In the genomic region with DNA sequence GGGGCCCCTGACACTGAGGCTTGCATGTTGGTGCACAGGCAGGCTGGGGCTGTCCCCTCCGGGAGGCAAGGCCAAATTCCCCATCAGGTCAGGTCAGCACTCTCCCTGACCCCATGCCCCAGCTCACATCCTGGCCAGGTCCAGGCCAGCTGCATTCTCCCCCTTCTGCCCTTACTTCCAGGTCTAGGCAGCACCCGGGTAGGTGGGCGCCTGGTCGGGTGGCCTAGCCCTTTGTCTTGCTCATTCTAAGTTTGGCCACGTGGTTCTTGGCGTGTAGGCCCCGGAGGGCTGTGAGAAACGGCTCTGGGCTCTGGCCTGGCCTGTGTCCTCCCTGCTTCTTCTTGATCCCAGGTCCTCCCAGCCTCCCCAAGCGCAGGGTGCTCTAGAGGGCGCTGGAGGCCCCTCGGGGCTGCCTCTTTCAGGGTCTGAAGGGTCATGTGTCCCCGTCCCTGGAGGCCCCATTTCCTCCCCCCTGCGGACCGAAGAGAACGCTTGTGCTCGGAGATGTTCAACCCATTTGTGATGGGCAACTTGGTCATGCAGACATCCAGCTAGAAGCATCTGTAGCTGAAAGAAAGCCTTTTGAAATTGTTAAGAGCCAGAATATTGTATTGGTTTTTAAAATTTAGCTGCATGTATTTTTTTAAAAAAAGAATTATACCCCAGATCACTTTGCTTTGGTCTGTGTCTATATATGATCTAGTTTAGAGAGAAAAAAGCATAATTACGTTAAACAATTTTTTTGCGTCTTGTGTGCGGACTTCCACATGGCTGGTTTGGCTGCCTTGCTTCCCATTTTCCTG, we compare ENCODE assay signal across 8 cellular contexts. TPM values are rescaled to one million over a fixed set of nuclear protein-coding genes. Genes with fewer than 3 reads are reported as not detected.
A peak's percentile ranks its signal among the peaks of the same experiment; 100 is the strongest.
DNase-seq lines count a peak whose midpoint lies in the region; ATAC-seq, FAIRE-seq and TF ChIP-seq lines count a peak whose summit lies in the region.

No MANE protein-coding gene starts in this region.

- H3K4me3 ChIP-seq in A549 (no peak overlapping the region), adipocyte (ENCODE audit: low read length) (peak overlapping the region; percentile 85)

- FAIRE-seq in A549 (lab: Jason Lieb, UNC): no peak

- H3K36me3 ChIP-seq in adipocyte (ENCODE audit: control insufficient read depth, insufficient read depth, low read length, severe bottlenecking): no peaks in the 10 kb centered on the region

- H3K4me1 Mint-ChIP-seq in immature natural killer cell: peaks cover 12 to 17% of the 10 kb centered on the region in 2 donors
- peaks cover 4% of the 10 kb centered on the region for H3K4me1 Mint-ChIP-seq in activated T-helper 17 cell treated with anti-CD3 and anti-CD28 coated beads, Interleukin-2, amount 50 U/mL, for 72 hours

- peak; percentile 64 to 67 for TF ChIP-seq RAD21 in A549 (conservative IDR thresholded peaks at IDR 0.05 in 1 of 2, IDR thresholded peaks at IDR 0.05 in 1 of 2)

- peak overlapping the region in 4 of 5 donors; percentile 18 to 53 (median 42) for H3K4me3 Mint-ChIP-seq in immature natural killer cell
- H3K4me3 Mint-ChIP-seq in activated T-helper 17 cell treated with anti-CD3 and anti-CD28 coated beads, Interleukin-2, amount 50 U/mL, for 72 hours: no peak overlapping the region

- H3K4me1 ChIP-seq in A549: peaks cover 49% of the 10 kb centered on the region
- peaks cover 63% of the 10 kb centered on the region for H3K4me1 ChIP-seq in adipocyte (ENCODE audit: control insufficient read depth, insufficient read depth, low read length)

- H3K27ac ChIP-seq in A549: peak overlapping the region; percentile 16 to 98; a peak in 3 of 6 replicates

- H3K36me3 Mint-ChIP-seq in immature natural killer cell: no peaks in the 10 kb centered on the region
- H3K36me3 Mint-ChIP-seq in activated T-helper 17 cell treated with anti-CD3 and anti-CD28 coated beads, Interleukin-2, amount 50 U/mL, for 72 hours (ENCODE audit: low read depth): peaks cover 11% of the 10 kb centered on the region

- no peaks in the 10 kb centered on the region for H3K27me3 ChIP-seq in adipocyte (replicated peaks; ENCODE audit: control insufficient read depth, insufficient read depth, low read length)

- TF ChIP-seq POLR2A in A549 (IDR thresholded peaks at IDR 0.05; ENCODE audit: low read length): no peak

- CTCF ChIA-PET in A549 (lab: Yijun Ruan, JAX): interaction anchor here (0.7 to 3.9 kb wide), 30 partner anchors 9 to 149 kb away, joined by 3 to 44 read pairs (median 4); no protein-coding TSS in a partner anchor

- in situ Hi-C loops in GM13977 (cut with MboI; ENCODE audit: low pct_unique_long_range_greater_than_20kb, low sequenced_read_pairs, unreplicated experiment): no loop called here

- peak overlapping the region; percentile 97 for H3K9ac ChIP-seq in adipocyte (ENCODE audit: low read length)

- no peaks in the 10 kb centered on the region for H3K9me3 Mint-ChIP-seq in immature natural killer cell
- H3K9me3 Mint-ChIP-seq in activated T-helper 17 cell treated with anti-CD3 and anti-CD28 coated beads, Interleukin-2, amount 50 U/mL, for 72 hours: no peaks in the 10 kb centered on the region

- peak overlapping the region; percentile 92; the same call in 1 of the 3 replicates for H3K4me2 ChIP-seq in A549

- POLR2A ChIA-PET in A549 (lab: Yijun Ruan, JAX): no interaction called here

- ATAC-seq in A549 (peak in 1 of 2 experiments; percentile 54; a peak in 3 of 6 replicates), GM21390 (IDR thresholded peaks at IDR 0.05; ENCODE audit: unreplicated experiment) (no peak)
- no peak for ATAC-seq in activated T-helper 17 cell treated with anti-CD3 and anti-CD28 coated beads, Interleukin-2, amount 50 U/mL, for 72 hours (replicated peaks)

- H3K9me3 ChIP-seq in A549 (no peaks in the 10 kb centered on the region), adipocyte (ENCODE audit: control insufficient read depth, low read length) (no peaks in the 10 kb centered on the region)

- peaks cover 25 to 42% (median 31%) of the 10 kb centered on the region in 3 donors for H3K27me3 Mint-ChIP-seq in immature natural killer cell (ENCODE audit: low read depth in 3 of 3)
- H3K27me3 Mint-ChIP-seq in activated T-helper 17 cell treated with anti-CD3 and anti-CD28 coated beads, Interleukin-2, amount 50 U/mL, for 72 hours: peaks cover 52% of the 10 kb centered on the region

- no peak overlapping the region for H3K27ac Mint-ChIP-seq in immature natural killer cell
- H3K27ac Mint-ChIP-seq in activated T-helper 17 cell treated with anti-CD3 and anti-CD28 coated beads, Interleukin-2, amount 50 U/mL, for 72 hours: no peak overlapping the region

- 56% methylated on average over 17 of the region's 19 CpGs for WGBS in A549 (ENCODE audit: missing lambda C conversion rate)

- TF ChIP-seq CTCF in A549 (IDR thresholded peaks at IDR 0.05) (peak; percentile 55), GM13977 (IDR thresholded peaks at IDR 0.05; ENCODE audit: extremely low read depth, insufficient read depth, missing control alignments) (peak; percentile 36)

- no peak for TF ChIP-seq EP300 in A549 (IDR thresholded peaks at IDR 0.05)

- DNase-seq in A549 (ENCODE audit: low read depth in 1 of 2, low spot score in 1 of 2) (peak; percentile 69 to 81), GM13977 (ENCODE audit: low spot score) (no peak), adipocyte (ENCODE audit: low read depth) (no peak), immature natural killer cell (no peak), superior temporal gyrus (ENCODE audit: extremely low spot score) (peak; percentile 60)
- DNase-seq in activated CD4-positive, alpha-beta T cell treated with anti-CD3 and anti-CD28 coated beads for 48 hours: no peak

TF ChIP-seq in A549, 52 proteins besides CTCF, POLR2A, EP300 and RAD21 (continues in another document):
- TF ChIP-seq, protein P1, sequence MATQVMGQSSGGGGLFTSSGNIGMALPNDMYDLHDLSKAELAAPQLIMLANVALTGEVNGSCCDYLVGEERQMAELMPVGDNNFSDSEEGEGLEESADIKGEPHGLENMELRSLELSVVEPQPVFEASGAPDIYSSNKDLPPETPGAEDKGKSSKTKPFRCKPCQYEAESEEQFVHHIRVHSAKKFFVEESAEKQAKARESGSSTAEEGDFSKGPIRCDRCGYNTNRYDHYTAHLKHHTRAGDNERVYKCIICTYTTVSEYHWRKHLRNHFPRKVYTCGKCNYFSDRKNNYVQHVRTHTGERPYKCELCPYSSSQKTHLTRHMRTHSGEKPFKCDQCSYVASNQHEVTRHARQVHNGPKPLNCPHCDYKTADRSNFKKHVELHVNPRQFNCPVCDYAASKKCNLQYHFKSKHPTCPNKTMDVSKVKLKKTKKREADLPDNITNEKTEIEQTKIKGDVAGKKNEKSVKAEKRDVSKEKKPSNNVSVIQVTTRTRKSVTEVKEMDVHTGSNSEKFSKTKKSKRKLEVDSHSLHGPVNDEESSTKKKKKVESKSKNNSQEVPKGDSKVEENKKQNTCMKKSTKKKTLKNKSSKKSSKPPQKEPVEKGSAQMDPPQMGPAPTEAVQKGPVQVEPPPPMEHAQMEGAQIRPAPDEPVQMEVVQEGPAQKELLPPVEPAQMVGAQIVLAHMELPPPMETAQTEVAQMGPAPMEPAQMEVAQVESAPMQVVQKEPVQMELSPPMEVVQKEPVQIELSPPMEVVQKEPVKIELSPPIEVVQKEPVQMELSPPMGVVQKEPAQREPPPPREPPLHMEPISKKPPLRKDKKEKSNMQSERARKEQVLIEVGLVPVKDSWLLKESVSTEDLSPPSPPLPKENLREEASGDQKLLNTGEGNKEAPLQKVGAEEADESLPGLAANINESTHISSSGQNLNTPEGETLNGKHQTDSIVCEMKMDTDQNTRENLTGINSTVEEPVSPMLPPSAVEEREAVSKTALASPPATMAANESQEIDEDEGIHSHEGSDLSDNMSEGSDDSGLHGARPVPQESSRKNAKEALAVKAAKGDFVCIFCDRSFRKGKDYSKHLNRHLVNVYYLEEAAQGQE (IDR thresholded peaks at IDR 0.05): no peak
- TF ChIP-seq ZFP36 (IDR thresholded peaks at IDR 0.05; ENCODE audit: borderline replicate concordance, partially characterized antibody): no peak
- TF ChIP-seq RARB (CRISPR knock-in tag; IDR thresholded peaks at IDR 0.05): no peak
- TF ChIP-seq NPAS2 (CRISPR knock-in tag; IDR thresholded peaks at IDR 0.05; ENCODE audit: borderline replicate concordance): no peak
- TF ChIP-seq HOXB5 (CRISPR knock-in tag; IDR thresholded peaks at IDR 0.05): no peak
- TF ChIP-seq, protein P2, sequence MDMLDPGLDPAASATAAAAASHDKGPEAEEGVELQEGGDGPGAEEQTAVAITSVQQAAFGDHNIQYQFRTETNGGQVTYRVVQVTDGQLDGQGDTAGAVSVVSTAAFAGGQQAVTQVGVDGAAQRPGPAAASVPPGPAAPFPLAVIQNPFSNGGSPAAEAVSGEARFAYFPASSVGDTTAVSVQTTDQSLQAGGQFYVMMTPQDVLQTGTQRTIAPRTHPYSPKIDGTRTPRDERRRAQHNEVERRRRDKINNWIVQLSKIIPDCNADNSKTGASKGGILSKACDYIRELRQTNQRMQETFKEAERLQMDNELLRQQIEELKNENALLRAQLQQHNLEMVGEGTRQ (IDR thresholded peaks at IDR 0.05): peak; percentile 54
- TF ChIP-seq, protein P3, sequence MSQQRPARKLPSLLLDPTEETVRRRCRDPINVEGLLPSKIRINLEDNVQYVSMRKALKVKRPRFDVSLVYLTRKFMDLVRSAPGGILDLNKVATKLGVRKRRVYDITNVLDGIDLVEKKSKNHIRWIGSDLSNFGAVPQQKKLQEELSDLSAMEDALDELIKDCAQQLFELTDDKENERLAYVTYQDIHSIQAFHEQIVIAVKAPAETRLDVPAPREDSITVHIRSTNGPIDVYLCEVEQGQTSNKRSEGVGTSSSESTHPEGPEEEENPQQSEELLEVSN (IDR thresholded peaks at IDR 0.05; ENCODE audit: borderline replicate concordance, low read depth): 0 out of 2 replicates have a peak, but pooled peaks have one; percentile 0
- TF ChIP-seq PHF8 (IDR thresholded peaks at IDR 0.05; ENCODE audit: borderline replicate concordance, low read depth): no peak
- no peak for TF ChIP-seq CBX2 (IDR thresholded peaks at IDR 0.05; ENCODE audit: borderline replicate concordance, low read depth)
- TF ChIP-seq NR3C1 (IDR thresholded peaks at IDR 0.05): no peak
- no peak for TF ChIP-seq BHLHE40 (IDR thresholded peaks at IDR 0.05; ENCODE audit: low read depth, low read length)
- no peak for TF ChIP-seq ESRRA (IDR thresholded peaks at IDR 0.05; ENCODE audit: borderline replicate concordance, low read length)
- peak; percentile 61 for TF ChIP-seq SMC3 (IDR thresholded peaks at IDR 0.05)
- 0 out of 2 replicates have a peak, but pooled peaks have one; percentile 44 for TF ChIP-seq RFX5 (IDR thresholded peaks at IDR 0.05)

RNA-seq across cellular contexts. Expression of a gene that starts 6.7 kb away (rescaled TPM):
- polyA plus RNA-seq in A549 (2011; rRNA removed) (2.1 and 2.6 TPM in 2 replicates), A549 (2017; fragmentation: RNase III; extraction: RNeasy Plus Mini Kit Qiagen cat#74134 plus additional on column Dnase treatment) (5.2 to 5.9 TPM (median 5.8 TPM) in 3 replicates), immature natural killer cell (under 1 TPM in 1 of 3 donors, not detected in 2; 0.02 TPM)
- 7.4 and 8.4 TPM in 2 replicates for polyA plus RNA-seq in A549 (2012; cell fraction: cytosol; rRNA removed)
- polyA plus RNA-seq in A549 (2012; cell fraction: nucleus; rRNA removed): 27.4 and 38.1 TPM in 2 replicates
- polyA minus RNA-seq in A549 (2011; rRNA and poly(A)+ RNA removed): 2.6 and 3.5 TPM in 2 replicates
- total RNA-seq in activated T-helper 17 cell treated with anti-CD3 and anti-CD28 coated beads, Interleukin-2, amount 50 U/mL, for 72 hours: under 1 TPM in 1 of 2 donors, not detected in 1; 0.26 TPM

Comparison
In these comparisons a context has a peak if more than half of its experiments do, and no peak if none do; other contexts are left out.
1. DNase-seq: peak in A549 (2 of 2) and superior temporal gyrus (single experiment); none in GM13977 (single experiment), adipocyte (single experiment), immature natural killer cell (0 of 3) and activated CD4-positive, alpha-beta T cell treated with anti-CD3 and anti-CD28 coated beads for 48 hours (single experiment).